17 cellular contexts compared by ENCODE assay signal in the genomic region with DNA sequence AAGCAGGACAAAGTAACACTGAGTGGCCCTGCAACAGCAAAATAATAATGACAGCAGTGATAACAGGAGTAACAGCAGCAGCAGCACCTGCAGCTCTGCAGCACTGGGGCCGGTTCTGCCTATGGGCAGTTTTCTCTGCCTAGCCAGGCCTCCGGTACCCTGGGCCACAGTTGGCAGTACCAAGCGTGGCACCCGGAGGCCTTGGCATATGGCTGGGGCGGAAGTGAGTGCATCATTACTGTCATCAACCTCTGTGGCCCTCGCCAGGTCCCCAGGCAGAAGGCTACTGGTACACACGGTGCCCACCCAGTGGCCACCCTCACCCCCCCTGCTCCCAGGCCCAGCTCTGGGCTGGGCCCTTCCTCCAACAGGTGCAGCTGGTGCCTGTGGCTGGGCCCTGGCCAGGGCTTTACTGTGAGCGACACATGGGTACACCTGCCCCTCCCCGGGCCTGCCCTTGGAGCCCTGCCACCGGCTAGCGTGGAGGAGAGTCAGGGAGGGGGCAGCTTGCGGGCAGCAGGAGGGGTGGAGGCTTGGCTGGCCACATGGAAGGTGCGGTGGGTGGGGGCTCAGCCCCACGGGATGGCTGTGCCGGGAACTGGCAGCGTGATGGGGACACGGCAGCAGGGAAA. TPM values are rescaled to one million over a fixed set of nuclear protein-coding genes. Genes with fewer than 3 reads are reported as not detected.
DNase-seq lines count a peak whose midpoint lies in the region; ATAC-seq and TF ChIP-seq lines count a peak whose summit lies in the region.
"Had no signal": no experiment of that assay in that cellular context is flagged by ENCODE, and none has a peak within 500 bp of the region (broad histone marks: within the 10 kb centered on the region; RNA-seq: fewer than 3 reads in every experiment).

No MANE protein-coding gene starts in this region.

- intact Hi-C loops in left lung (cut with DNase I): no loop called here

- H4K20me1 ChIP-seq in BLaER1: peaks cover 71% of the 10 kb centered on the region

- peak overlapping the region; percentile 48; the same call in 1 of the 2 replicates for H3K27ac ChIP-seq in BLaER1
- H3K27ac ChIP-seq in left lung: no peak overlapping the region
- no peak overlapping the region for H3K27ac ChIP-seq in RWPE1
- H3K27ac ChIP-seq: testis had no signal

- ATAC-seq in left lung (peak; percentile 65), HG02642 (IDR thresholded peaks at IDR 0.05; ENCODE audit: poor library complexity, unreplicated experiment) (no peak)

- DNase-seq in NCI-H1105 treated with DMSO at 0.1 percent for 48 hours (lab: John Stamatoyannopoulos, UW): peak; percentile 84
- peak; percentile 79 to 95 for DNase-seq in cerebellar nuclear complex (lab: John Stamatoyannopoulos, UW)
- peak; percentile 46 to 72 for DNase-seq in left lung
- DNase-seq in RWPE1 (ENCODE audit: low spot score): no peak
- no peak for DNase-seq in NOMO-1 treated with dmso at 0.1 percent for 144 hours (lab: John Stamatoyannopoulos, UW; ENCODE audit: unreplicated experiment)
- no peak for DNase-seq in AG20443 (ENCODE audit: low spot score)
- DNase-seq: activated B cell treated with CpG ODN at 0.5 μM for 24 hours; activated CD4-positive, alpha-beta T cell treated with anti-CD3 and anti-CD28 coated beads, Interleukin-2, amount 50 U/mL, for 48 hours; activated gamma-delta T cell treated with Interleukin-2 at 50 U/mL for 16 hours; CD4-positive, alpha-beta T cell; NCI-H1436; nucleus accumbens; T1000; testis had no signal

- CTCF ChIA-PET in RWPE1 (lab: Yijun Ruan, JAX): no interaction called here

- peak overlapping the region; percentile 93 for H3K4me3 ChIP-seq in BLaER1
- H3K4me3 ChIP-seq in left lung: no peak overlapping the region
- H3K4me3 ChIP-seq: testis had no signal

- H3K27me3 ChIP-seq in BLaER1 (peaks cover 8% of the 10 kb centered on the region; the same call in 1 of the 2 replicates), left lung (peaks cover 20 to 61% of the 10 kb centered on the region in 2 donors)
- H3K27me3 ChIP-seq: testis had no signal

- peaks cover 61% of the 10 kb centered on the region for H3K36me3 ChIP-seq in BLaER1
- H3K36me3 ChIP-seq in left lung: no peaks in the 10 kb centered on the region

- POLR2A ChIA-PET in RWPE1 (lab: Yijun Ruan, JAX; ENCODE audit: low non-redundant PET): no interaction called here

- H3K4me1 ChIP-seq in BLaER1 (peaks cover 82% of the 10 kb centered on the region), left lung (peaks cover 10 to 27% of the 10 kb centered on the region in 2 donors)

- H3K4me2 ChIP-seq in BLaER1: peak overlapping the region; percentile 96

- no peaks in the 10 kb centered on the region for H3K9me3 ChIP-seq in BLaER1
- H3K9me3 ChIP-seq in left lung: no peaks in the 10 kb centered on the region
- H3K9me3 ChIP-seq: testis had no signal

- TF ChIP-seq CTCF in left lung (IDR thresholded peaks at IDR 0.05) (no peak), RWPE1 (conservative IDR thresholded peaks at IDR 0.05; ENCODE audit: low read depth) (no peak)

- H3K9ac ChIP-seq in BLaER1: peak overlapping the region; percentile 92

RNA-seq across cellular contexts. Expression of a gene that starts 3.0 kb away (rescaled TPM):
- 1 to 10 TPM; 3.0 to 4.0 TPM for total RNA-seq in left lung
- total RNA-seq: activated B cell treated with CpG ODN at 0.5 μM for 24 hours, lung microvascular endothelial cell had no signal

Comparison
In these comparisons a context has a peak if more than half of its experiments do, and no peak if none do; other contexts are left out.
1. DNase-seq: peak in NCI-H1105 treated with DMSO at 0.1 percent for 48 hours (single experiment), cerebellar nuclear complex (2 of 2) and left lung (2 of 2); none in RWPE1 (single experiment), NOMO-1 treated with dmso at 0.1 percent for 144 hours (single experiment) and AG20443 (single experiment).